1 cellular context compared by ENCODE assay signal in genomic region chrX:40003071-40003981, GRCh38.
TF ChIP-seq lines count a peak whose summit lies in the region.

No MANE protein-coding gene starts in this region.

TF ChIP-seq in SK-N-SH treated with all-trans-retinoic acid at 6 μM for 48 hours, 23 proteins besides CTCF, POLR2A, EP300 and RAD21 (continued from another document):
- no peak for TF ChIP-seq CSRNP3 (CRISPR knock-in tag; IDR thresholded peaks at IDR 0.05)
- no peak for TF ChIP-seq ZNF70 (CRISPR knock-in tag; IDR thresholded peaks at IDR 0.05)
- TF ChIP-seq PATZ1 (CRISPR knock-in tag; IDR thresholded peaks at IDR 0.05; ENCODE audit: borderline replicate concordance), result no peak
- TF ChIP-seq ZNF565 (CRISPR knock-in tag; conservative IDR thresholded peaks at IDR 0.05; ENCODE audit: low read depth), result no peak
- TF ChIP-seq SNAI2 (CRISPR knock-in tag; IDR thresholded peaks at IDR 0.05), result no peak
- no peak for TF ChIP-seq POU6F1 (CRISPR knock-in tag; IDR thresholded peaks at IDR 0.05; ENCODE audit: borderline replicate concordance, low read depth)
- no peak for TF ChIP-seq OSR1 (CRISPR knock-in tag; IDR thresholded peaks at IDR 0.05)
- TF ChIP-seq ISL1 (CRISPR knock-in tag; IDR thresholded peaks at IDR 0.05), result no peak
